Comparison of ENCODE assay signal across 29 cellular contexts in the genomic region with DNA sequence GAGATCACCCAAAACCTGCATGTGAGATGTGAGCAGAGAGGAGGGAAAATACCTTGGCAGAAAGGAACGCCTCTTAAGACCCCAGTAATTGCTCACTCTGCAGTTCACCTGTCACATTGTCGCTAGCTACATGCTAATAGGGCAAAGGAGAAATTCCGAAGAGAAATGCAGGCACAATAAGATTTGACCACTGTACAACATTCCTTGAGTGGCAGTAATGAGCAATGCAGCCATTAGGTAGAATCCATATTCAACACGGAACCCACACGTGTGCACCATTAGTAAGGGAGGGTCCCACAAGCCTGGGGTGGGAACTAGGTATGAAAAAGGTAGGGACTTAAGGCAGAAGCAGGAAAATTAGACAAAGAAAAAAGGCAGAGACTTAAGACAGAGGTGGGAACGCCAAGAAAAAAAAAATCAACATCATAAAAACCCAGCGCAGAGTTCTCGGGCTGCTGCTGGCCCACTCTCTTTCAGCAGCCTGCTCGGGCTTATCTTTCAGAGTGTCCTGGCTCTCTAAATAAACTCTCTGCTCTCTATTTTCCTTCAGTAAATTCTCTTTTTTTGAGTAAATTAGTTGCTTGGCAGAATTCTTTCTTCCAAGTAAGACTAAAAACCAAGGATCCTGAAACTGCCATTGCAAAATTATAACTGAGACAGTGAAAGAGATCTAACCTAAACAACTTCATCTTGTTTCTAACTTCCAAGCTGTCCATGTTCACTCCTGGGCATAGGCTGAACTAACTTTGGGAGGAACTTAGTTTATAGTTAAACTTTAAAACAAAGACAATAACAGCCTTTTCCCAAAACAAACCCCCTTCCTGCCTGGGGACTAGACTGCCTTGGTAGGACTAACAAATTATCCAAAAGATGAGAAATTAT.
DNase-seq lines count a peak whose midpoint lies in the region; ATAC-seq and TF ChIP-seq lines count a peak whose summit lies in the region.
"Had no signal": no experiment of that assay in that cellular context is flagged by ENCODE, and none has a peak within 500 bp of the region (broad histone marks: within the 10 kb centered on the region; RNA-seq: fewer than 3 reads in every experiment).

No MANE protein-coding gene starts in this region.

- DNase-seq in PC-3, result no peak
- DNase-seq in epithelial cell of prostate (ENCODE audit: low read depth, low spot score), result no peak
- no peak for DNase-seq in type B pancreatic cell (ENCODE audit: extremely low spot score, unreplicated experiment)
- no peak for DNase-seq in activated CD4-positive, alpha-beta memory T cell treated with anti-CD3 and anti-CD28 coated beads, Interleukin-2, amount 10 ng/mL, durations not matched to agents 7 days and 5 days
- no peak for DNase-seq in erythroblast (lab: John Stamatoyannopoulos, UW)
- no peak for DNase-seq in activated CD4-positive, CD25-positive, alpha-beta regulatory T cell treated with anti-CD3 and anti-CD28 coated beads, Interleukin-2, amount 50 U/mL, for 72 hours
- DNase-seq: activated CD4-positive, CD25-positive, alpha-beta regulatory T cell; activated CD8-positive, alpha-beta memory T cell treated with anti-CD3 and anti-CD28 coated beads, Interleukin-2, amount 50 U/mL, for 48 hours; activated CD8-positive, alpha-beta T cell treated with anti-CD3 and anti-CD28 coated beads for 36 hours; activated naive CD4-positive, alpha-beta T cell treated with anti-CD3 and anti-CD28 coated beads, Interleukin-2, amount 10 ng/mL, durations not matched to agents 7 days and 5 days; COR-L47; Kasumi-1; left ventricle myocardium superior; NCI-H1417; NCI-H2029; NCI-H524 treated with DMSO at 0.1 percent for 48 hours; NK-92 treated with Interleukin-12 subunit alpha and Interleukin-12 subunit beta, amount 100 ng/mL, for 24 hours; ovary; retina; stimulated activated CD4-positive, alpha-beta T cell treated with anti-CD3 and anti-CD28 coated beads, Interleukin-1b, Interleukin-23, amount 100 ng/mL, for 48 hours; stimulated activated naive CD8-positive, alpha-beta T cell treated with anti-CD3 and anti-CD28 coated beads, Interleukin-15, Interleukin-2, amounts not matched to agents 100 U/mL and 50 U/mL, for 24 hours; T-helper 17 cell had no signal

- H3K27me3 Mint-ChIP-seq in type B pancreatic cell, result no peaks in the 10 kb centered on the region
- peaks cover 2% of the 10 kb centered on the region for H3K27me3 Mint-ChIP-seq in activated CD4-positive, alpha-beta memory T cell treated with anti-CD3 and anti-CD28 coated beads, Interleukin-2, amount 10 ng/mL, durations not matched to agents 7 days and 5 days

- no peaks in the 10 kb centered on the region for H3K9me2 ChIP-seq in PC-3 (replicated peaks; ENCODE audit: low read length)

- H3K27ac ChIP-seq in PC-3 (ENCODE audit: low read length), result peak overlapping the region; percentile 81
- peak overlapping the region; percentile 93 for H3K27ac ChIP-seq in epithelial cell of prostate
- H3K27ac ChIP-seq in mucosa of rectum (ENCODE audit: low read depth in 2 of 2, low read length in 2 of 2), result peak overlapping the region; percentile 73 to 79
- H3K27ac ChIP-seq: adrenal gland, body of pancreas, C4-2B, ovary, thoracic aorta had no signal

- POLR2A ChIA-PET in PC-3 (lab: Charles Lee; ENCODE audit: unreplicated experiment), result no interaction called here
- POLR2A ChIA-PET in activated CD4-positive, alpha-beta memory T cell treated with anti-CD3 and anti-CD28 coated beads, Interleukin-2, amount 10 ng/mL, durations not matched to agents 7 days and 5 days (lab: Charles Lee), result no interaction called here

- no peaks in the 10 kb centered on the region for H3K79me2 ChIP-seq in PC-3 (ENCODE audit: low read length)

- H3K4me2 ChIP-seq in PC-3 (ENCODE audit: low read length), result peak overlapping the region; percentile 51

- no peaks in the 10 kb centered on the region for H4K20me1 ChIP-seq in PC-3 (ENCODE audit: low read length)

- intact Hi-C loops in PC-3 (cut with micrococcal nuclease), result no loop called here

- ATAC-seq in PC-3, result no peak
- ATAC-seq: activated CD8-positive, alpha-beta T cell treated with anti-CD3 and anti-CD28 coated beads for 36 hours; left ventricle myocardium superior; natural killer cell treated with Interleukin-12 subunit alpha and Interleukin-12 subunit beta and Interleukin-15 and Interleukin-18, amount 100 ng/mL, for 72 hours; Right ventricle myocardium inferior; stimulated activated naive CD8-positive, alpha-beta T cell treated with anti-CD3 and anti-CD28 coated beads, Interleukin-15, Interleukin-2, amounts not matched to agents 100 U/mL and 50 U/mL, for 24 hours; T-helper 17 cell had no signal

- BruUV-seq in PC-3 (replicated peaks; lab: Mats Ljungman, UMichigan), result no TSS peak

- H3K36me3 ChIP-seq in PC-3 (ENCODE audit: low read depth, low read length) (no peaks in the 10 kb centered on the region), mucosa of rectum (ENCODE audit: control insufficient read depth in 2 of 2, insufficient read depth in 2 of 2, low read length in 2 of 2) (no peaks in the 10 kb centered on the region)
- H3K36me3 ChIP-seq: adrenal gland, ovary, thoracic aorta had no signal

- H3K36me3 Mint-ChIP-seq in type B pancreatic cell, result peaks cover 13% of the 10 kb centered on the region
- no peaks in the 10 kb centered on the region for H3K36me3 Mint-ChIP-seq in activated CD4-positive, alpha-beta memory T cell treated with anti-CD3 and anti-CD28 coated beads, Interleukin-2, amount 10 ng/mL, durations not matched to agents 7 days and 5 days (ENCODE audit: low read depth)
- H3K36me3 Mint-ChIP-seq: activated naive CD4-positive, alpha-beta T cell treated with anti-CD3 and anti-CD28 coated beads, Interleukin-2, amount 10 ng/mL, durations not matched to agents 7 days and 5 days; natural killer cell treated with Interleukin-12 subunit alpha and Interleukin-12 subunit beta and Interleukin-15 and Interleukin-18, amount 100 ng/mL, for 72 hours had no signal

- no peak overlapping the region for H3K4me3 ChIP-seq in PC-3 (ENCODE audit: low read length)
- no peak overlapping the region for H3K4me3 ChIP-seq in mucosa of rectum (ENCODE audit: low read length in 2 of 2)
- H3K4me3 ChIP-seq: adrenal gland, body of pancreas, ovary, thoracic aorta had no signal

- TF ChIP-seq POLR2A in erythroblast (IDR thresholded peaks at IDR 0.05; ENCODE audit: low read length), result no peak

- 0 out of 2 replicates have a peak, but pooled peaks cover 2% of the 10 kb centered on the region for H3K9me3 ChIP-seq in PC-3 (ENCODE audit: low read length)
- H3K9me3 ChIP-seq in mucosa of rectum (ENCODE audit: control insufficient read depth in 2 of 2, low read length in 2 of 2), result no peaks in the 10 kb centered on the region
- H3K9me3 ChIP-seq: adrenal gland, body of pancreas, ovary, thoracic aorta had no signal

- peaks cover 22% of the 10 kb centered on the region for H3K4me1 Mint-ChIP-seq in type B pancreatic cell (ENCODE audit: unreplicated experiment)
- H3K4me1 Mint-ChIP-seq in activated CD4-positive, alpha-beta memory T cell treated with anti-CD3 and anti-CD28 coated beads, Interleukin-2, amount 10 ng/mL, durations not matched to agents 7 days and 5 days, result no peaks in the 10 kb centered on the region
- H3K4me1 Mint-ChIP-seq: activated naive CD4-positive, alpha-beta T cell treated with anti-CD3 and anti-CD28 coated beads, Interleukin-2, amount 10 ng/mL, durations not matched to agents 7 days and 5 days; T-helper 17 cell had no signal

- TF ChIP-seq CTCF in PC-3 (conservative IDR thresholded peaks at IDR 0.05; ENCODE audit: low read depth, low read length) (no peak), type B pancreatic cell (conservative IDR thresholded peaks at IDR 0.05) (no peak)

- CTCF ChIA-PET in PC-3 (lab: Charles Lee), result no interaction called here
- CTCF ChIA-PET in activated CD4-positive, alpha-beta memory T cell treated with anti-CD3 and anti-CD28 coated beads, Interleukin-2, amount 10 ng/mL, durations not matched to agents 7 days and 5 days (lab: Charles Lee), result interaction anchor here (0.8 kb wide), 1 partner anchor 14 kb away, joined by 3 read pairs; no protein-coding TSS in a partner anchor

- H3K4me1 ChIP-seq in PC-3 (ENCODE audit: insufficient read depth, low read length) (peaks cover 24% of the 10 kb centered on the region), mucosa of rectum (ENCODE audit: control insufficient read depth in 2 of 2, insufficient read depth in 2 of 2, low read length in 2 of 2) (peaks cover 0 to 18% of the 10 kb centered on the region in 2 donors)
- H3K4me1 ChIP-seq: adrenal gland, body of pancreas had no signal

- no peaks in the 10 kb centered on the region for H3K27me3 ChIP-seq in PC-3 (ENCODE audit: low read length)
- no peaks in the 10 kb centered on the region for H3K27me3 ChIP-seq in mucosa of rectum (ENCODE audit: control insufficient read depth in 2 of 2, insufficient read depth in 2 of 2, low read length in 2 of 2)
- H3K27me3 ChIP-seq: adrenal gland, body of pancreas, ovary had no signal

- peaks cover 6% of the 10 kb centered on the region for H3K9me3 Mint-ChIP-seq in type B pancreatic cell
- H3K9me3 Mint-ChIP-seq in activated CD4-positive, alpha-beta memory T cell treated with anti-CD3 and anti-CD28 coated beads, Interleukin-2, amount 10 ng/mL, durations not matched to agents 7 days and 5 days, result peaks cover 6% of the 10 kb centered on the region

- 0 out of 2 replicates have a peak overlapping the region, but pooled peaks have one; percentile 9 for H3K9ac ChIP-seq in PC-3 (ENCODE audit: low read length)
- no peak overlapping the region for H3K9ac ChIP-seq in mucosa of rectum (ENCODE audit: low read depth in 1 of 2, low read length in 2 of 2)

- H2AFZ ChIP-seq in PC-3 (ENCODE audit: low read length), result no peak overlapping the region

- peak overlapping the region; percentile 72 for H3K4me3 Mint-ChIP-seq in type B pancreatic cell
- H3K4me3 Mint-ChIP-seq in activated CD4-positive, alpha-beta memory T cell treated with anti-CD3 and anti-CD28 coated beads, Interleukin-2, amount 10 ng/mL, durations not matched to agents 7 days and 5 days, result no peak overlapping the region
- H3K4me3 Mint-ChIP-seq: activated CD8-positive, alpha-beta T cell treated with anti-CD3 and anti-CD28 coated beads for 36 hours; activated naive CD4-positive, alpha-beta T cell treated with anti-CD3 and anti-CD28 coated beads, Interleukin-2, amount 10 ng/mL, durations not matched to agents 7 days and 5 days; natural killer cell treated with Interleukin-12 subunit alpha and Interleukin-12 subunit beta and Interleukin-15 and Interleukin-18, amount 100 ng/mL, for 72 hours; T-helper 17 cell had no signal

- H3F3A ChIP-seq in PC-3 (ENCODE audit: low read length, unreplicated experiment), result no peaks in the 10 kb centered on the region

- peak overlapping the region; percentile 98 for H3K27ac Mint-ChIP-seq in type B pancreatic cell
- H3K27ac Mint-ChIP-seq in activated CD4-positive, alpha-beta memory T cell treated with anti-CD3 and anti-CD28 coated beads, Interleukin-2, amount 10 ng/mL, durations not matched to agents 7 days and 5 days, result no peak overlapping the region
- H3K27ac Mint-ChIP-seq: activated CD8-positive, alpha-beta T cell treated with anti-CD3 and anti-CD28 coated beads for 36 hours; activated naive CD4-positive, alpha-beta T cell treated with anti-CD3 and anti-CD28 coated beads, Interleukin-2, amount 10 ng/mL, durations not matched to agents 7 days and 5 days; natural killer cell treated with Interleukin-12 subunit alpha and Interleukin-12 subunit beta and Interleukin-15 and Interleukin-18, amount 100 ng/mL, for 72 hours; T-helper 17 cell had no signal
